Comparison of ENCODE assay signal across 15 cellular contexts in the genomic region with DNA sequence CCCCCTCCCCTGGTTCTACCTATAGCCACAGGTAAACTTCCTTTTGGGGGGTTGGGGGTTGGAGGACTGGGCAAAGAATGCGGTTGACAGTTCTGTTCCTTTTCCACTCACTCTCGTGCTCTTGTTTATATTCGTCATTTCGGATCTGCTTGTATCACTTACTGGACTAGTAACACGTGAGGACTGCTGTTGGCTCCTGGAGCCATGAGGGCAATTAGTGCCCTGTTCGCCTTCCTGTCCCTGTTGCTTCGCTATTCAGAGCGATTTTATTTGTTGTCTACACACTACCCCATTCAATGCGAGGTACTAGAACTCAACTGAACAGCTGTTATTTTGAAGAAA. TPM values are rescaled to one million over a fixed set of nuclear protein-coding genes. Genes with fewer than 3 reads are reported as not detected.
A peak's percentile ranks its signal among the peaks of the same experiment; 100 is the strongest.
DNase-seq lines count a peak whose midpoint lies in the region; ATAC-seq, FAIRE-seq and TF ChIP-seq lines count a peak whose summit lies in the region.
"Had no signal": no experiment of that assay in that cellular context is flagged by ENCODE, and none has a peak within 500 bp of the region (broad histone marks: within the 10 kb centered on the region; RNA-seq: fewer than 3 reads in every experiment).

No MANE protein-coding gene starts in this region.

- H3K9me3 Mint-ChIP-seq in astrocyte (ENCODE audit: unreplicated experiment), result peaks cover 6% of the 10 kb centered on the region

- H4K5ac ChIP-seq in mesendoderm (ENCODE audit: low read length), result no peak overlapping the region

- no peak overlapping the region for H2AK5ac ChIP-seq in mesendoderm (ENCODE audit: low read length)

- H2BK120ac ChIP-seq in mesendoderm (ENCODE audit: low read depth, low read length), result no peak overlapping the region

- FAIRE-seq in astrocyte (lab: Jason Lieb, UNC), result no peak

- H3K56ac ChIP-seq in mesendoderm (ENCODE audit: low read length), result peak overlapping the region; percentile 26

- no peak overlapping the region for H2BK15ac ChIP-seq in mesendoderm (replicated peaks; ENCODE audit: low read depth)

- ATAC-seq in left cardiac atrium, result peak; percentile 17 to 31
- ATAC-seq in aorta (ENCODE audit: low FRiP score), result no peak
- ATAC-seq in GM21786 (IDR thresholded peaks at IDR 0.05; ENCODE audit: unreplicated experiment), result no peak
- ATAC-seq: foreskin keratinocyte had no signal

- H3K4me1 Mint-ChIP-seq in astrocyte (ENCODE audit: low read depth, unreplicated experiment), result peaks cover 2% of the 10 kb centered on the region

- no peak overlapping the region for H4K8ac ChIP-seq in mesendoderm (ENCODE audit: low read depth, low read length)

- H3K36me3 Mint-ChIP-seq in astrocyte (ENCODE audit: low read depth, unreplicated experiment), result no peaks in the 10 kb centered on the region

- peak overlapping the region; percentile 84 for H3K4me2 ChIP-seq in astrocyte (ENCODE audit: low read length)
- no peak overlapping the region for H3K4me2 ChIP-seq in mesendoderm (ENCODE audit: low read length)

- H3K4me1 ChIP-seq in astrocyte (ENCODE audit: insufficient read depth, low read length) (peaks cover 4% of the 10 kb centered on the region), mesendoderm (ENCODE audit: control insufficient read depth, low read depth, low read length) (no peaks in the 10 kb centered on the region), aorta (ENCODE audit: control insufficient read depth in 1 of 2, insufficient read depth in 2 of 2, low read length in 2 of 2) (peaks cover 0 to 1% of the 10 kb centered on the region in 2 donors)
- H3K4me1 ChIP-seq: foreskin keratinocyte, uterus had no signal

- H3K27me3 ChIP-seq in astrocyte (ENCODE audit: insufficient read depth, low read length) (peaks cover 28% of the 10 kb centered on the region), mesendoderm (ENCODE audit: insufficient read depth, low read length, poor library complexity) (no peaks in the 10 kb centered on the region), aorta (ENCODE audit: control insufficient read depth in 1 of 2, insufficient read depth in 2 of 2, low read length in 1 of 2) (no peaks in the 10 kb centered on the region)

- H3K4me3 Mint-ChIP-seq in astrocyte (ENCODE audit: unreplicated experiment), result no peak overlapping the region
- H3K4me3 Mint-ChIP-seq: activated naive CD8-positive, alpha-beta T cell treated with anti-CD3 and anti-CD28 coated beads, Interleukin-2, amount 50 U/mL, for 24 hours had no signal

- H3K9me3 ChIP-seq in astrocyte (ENCODE audit: insufficient read depth, low read depth, low read length) (no peaks in the 10 kb centered on the region), aorta (ENCODE audit: control insufficient read depth, low read length) (no peaks in the 10 kb centered on the region)
- H3K9me3 ChIP-seq: uterus had no signal

- TF ChIP-seq CTCF in astrocyte (IDR thresholded peaks at IDR 0.05; ENCODE audit: insufficient read depth, low read depth, low read length), result no peak

- H3K79me2 ChIP-seq in astrocyte (ENCODE audit: insufficient read depth, low read length), result no peaks in the 10 kb centered on the region
- no peaks in the 10 kb centered on the region for H3K79me2 ChIP-seq in mesendoderm (ENCODE audit: control insufficient read depth, insufficient read depth, low read length)

- H3K36me3 ChIP-seq in astrocyte (ENCODE audit: insufficient read depth, low read length), result no peaks in the 10 kb centered on the region
- H3K36me3 ChIP-seq in mesendoderm (ENCODE audit: control insufficient read depth, insufficient read depth, low read length), result no peaks in the 10 kb centered on the region
- no peaks in the 10 kb centered on the region for H3K36me3 ChIP-seq in aorta (ENCODE audit: control insufficient read depth in 1 of 2, insufficient read depth in 2 of 2, low read length in 1 of 2)
- H3K36me3 ChIP-seq: uterus had no signal

- no CpG with 5 or more reads among the region's 9 CpGs for WGBS in mesendoderm (ENCODE audit: extremely low coverage, insufficient coverage, low lambda C conversion rate)
- WGBS in aorta, 2 donors, result 17 to 28% methylated on average over 9 of the region's 9 CpGs

- intact Hi-C loops in left cardiac atrium (cut with DNase I) (loop anchor here in 1 of 2 donors (5.0 kb wide), 2 partner anchors 72 to 247 kb away; no protein-coding TSS in a partner anchor), cardiac septum (cut with DNase I) (no loop called here), aorta (cut with DNase I) (loop anchor here in 1 of 2 donors (5.0 kb wide), 2 partner anchors 77 to 167 kb away; no protein-coding TSS in a partner anchor)

- H3K27ac Mint-ChIP-seq in astrocyte (ENCODE audit: unreplicated experiment), result no peak overlapping the region
- H3K27ac Mint-ChIP-seq: activated naive CD8-positive, alpha-beta T cell treated with anti-CD3 and anti-CD28 coated beads, Interleukin-2, amount 50 U/mL, for 24 hours had no signal

- H3K18ac ChIP-seq in mesendoderm (ENCODE audit: low read length), result no peak overlapping the region

- H3K9ac ChIP-seq in astrocyte (ENCODE audit: low read length) (no peak overlapping the region), mesendoderm (ENCODE audit: low read length) (no peak overlapping the region)

- H3K4ac ChIP-seq in mesendoderm (ENCODE audit: low read depth, low read length), result no peak overlapping the region

- H4K20me1 ChIP-seq in astrocyte (ENCODE audit: insufficient read depth, low read length), result no peaks in the 10 kb centered on the region

- no peak overlapping the region for H2AFZ ChIP-seq in astrocyte (ENCODE audit: low read depth, low read length)

- H3K23ac ChIP-seq in mesendoderm (ENCODE audit: low read length), result no peak overlapping the region

- DNase-seq in left cardiac atrium, result peak; percentile 21
- no peak for DNase-seq in cardiac septum (ENCODE audit: low spot score)
- no peak for DNase-seq in astrocyte (ENCODE audit: low read depth)
- DNase-seq in mesendoderm, result no peak
- DNase-seq in aorta, result no peak
- no peak for DNase-seq in NCI-H82 (lab: John Stamatoyannopoulos, UW)
- no peak for DNase-seq in UCSD-AML1 (lab: John Stamatoyannopoulos, UW; ENCODE audit: unreplicated experiment)
- DNase-seq: activated naive CD8-positive, alpha-beta T cell treated with anti-CD3 and anti-CD28 coated beads, Interleukin-2, amount 50 U/mL, for 24 hours; foreskin keratinocyte; kidney glomerular epithelial cell; MM.1S; NCI-H510A; uterus had no signal

- H2BK5ac ChIP-seq in mesendoderm (ENCODE audit: low read length), result no peak overlapping the region

- no peaks in the 10 kb centered on the region for H3K79me1 ChIP-seq in mesendoderm (ENCODE audit: low read length)

- no peak overlapping the region for H3K27ac ChIP-seq in astrocyte (ENCODE audit: low read depth, low read length)
- no peak overlapping the region for H3K27ac ChIP-seq in mesendoderm (ENCODE audit: low read depth, low read length)
- H3K27ac ChIP-seq in aorta (ENCODE audit: low read depth in 1 of 2, low read length in 2 of 2), result no peak overlapping the region
- H3K27ac ChIP-seq: foreskin keratinocyte, uterus had no signal

- no peak overlapping the region for H3K4me3 ChIP-seq in astrocyte (ENCODE audit: insufficient read depth, low read depth, low read length)
- H3K4me3 ChIP-seq in mesendoderm (ENCODE audit: low read length), result no peak overlapping the region
- H3K4me3 ChIP-seq in aorta (ENCODE audit: low read length in 2 of 2), result peak overlapping the region; percentile 39 to 72
- H3K4me3 ChIP-seq: uterus had no signal

- peaks cover 40% of the 10 kb centered on the region for H3K27me3 Mint-ChIP-seq in astrocyte (ENCODE audit: low read depth, unreplicated experiment)

RNA-seq across cellular contexts. Expression of a gene that starts 1.0 kb away (rescaled TPM):
- total RNA-seq in left cardiac atrium (10 to 100 TPM; 27.5 to 49.9 TPM), cardiac septum (3.4 TPM), astrocyte (not detected in 2 replicates), aorta (1 to 10 TPM; 1.6 to 5.1 TPM)
- polyA plus RNA-seq in mesendoderm (2013, experiment 1 of 2), result 2.5 TPM
- polyA plus RNA-seq in mesendoderm (2013, experiment 2 of 2), result 2.3 TPM
- polyA plus RNA-seq in aorta, result 1 to 10 TPM in 1 of 2 donors, under 1 TPM in 1; 0.69 to 1.9 TPM
- total RNA-seq: dermis microvascular lymphatic vessel endothelial cell, foreskin keratinocyte had no signal
- polyA plus RNA-seq: foreskin keratinocyte had no signal

Comparison
In these comparisons a context has a peak if more than half of its experiments do, and no peak if none do; other contexts are left out.
1. ATAC-seq: peak in left cardiac atrium (2 of 2); none in aorta (single experiment) and GM21786 (single experiment).
2. H3K4me3 ChIP-seq: peak in aorta (2 of 2); none in astrocyte (single experiment) and mesendoderm (single experiment).